Comparison of ENCODE assay signal across 8 cellular contexts in the genomic region with DNA sequence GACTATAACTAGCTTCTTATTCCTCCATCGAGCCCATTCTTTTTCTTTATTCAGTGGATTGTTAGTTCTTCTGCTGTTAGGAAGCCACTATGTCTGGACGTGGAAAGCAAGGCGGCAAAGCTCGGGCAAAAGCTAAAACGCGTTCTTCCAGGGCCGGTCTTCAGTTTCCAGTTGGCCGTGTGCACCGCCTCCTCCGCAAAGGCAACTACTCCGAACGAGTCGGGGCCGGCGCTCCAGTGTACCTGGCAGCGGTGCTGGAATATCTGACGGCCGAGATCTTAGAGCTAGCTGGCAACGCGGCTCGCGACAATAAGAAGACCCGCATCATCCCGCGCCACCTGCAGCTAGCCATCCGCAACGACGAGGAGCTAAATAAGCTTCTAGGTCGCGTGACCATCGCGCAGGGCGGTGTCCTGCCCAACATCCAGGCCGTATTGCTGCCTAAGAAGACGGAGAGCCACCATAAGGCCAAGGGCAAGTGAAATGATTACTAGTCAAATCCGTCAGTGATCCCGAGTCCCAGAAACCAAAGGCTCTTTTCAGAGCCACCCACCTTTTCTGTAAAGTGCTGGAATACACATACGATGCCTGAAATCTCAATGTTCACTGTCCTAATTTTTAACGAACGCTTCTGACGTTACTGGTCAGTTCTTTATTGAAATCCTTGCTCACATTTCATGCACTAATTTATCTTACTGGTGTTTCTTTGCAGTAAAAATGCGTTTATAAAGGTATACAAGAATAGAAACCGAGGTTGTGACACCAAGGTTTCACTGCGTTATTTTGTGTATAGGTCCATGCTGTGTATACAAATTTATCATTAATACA.
DNase-seq lines count a peak whose midpoint lies in the region; TF ChIP-seq lines count a peak whose summit lies in the region.

No MANE protein-coding gene starts in this region.

- H3K9ac ChIP-seq in HUES6 (ENCODE audit: low read length) (peak overlapping the region; percentile 96), skeletal muscle tissue (ENCODE audit: low read depth in 1 of 3, low read length in 3 of 3) (peak overlapping the region; percentile 18 to 88 (median 74))

- H3K4me1 ChIP-seq in HUES6 (ENCODE audit: control insufficient read depth, insufficient read depth, low read length), result peaks cover 15% of the 10 kb centered on the region; the same call in 1 of the 2 replicates
- peaks cover 12 to 15% (median 12%) of the 10 kb centered on the region in 3 donors for H3K4me1 ChIP-seq in skeletal muscle tissue (ENCODE audit: control insufficient read depth in 3 of 3, insufficient read depth in 3 of 3, low read length in 3 of 3)

- H3K27me3 ChIP-seq in HUES6 (ENCODE audit: control insufficient read depth, insufficient read depth, low read length) (no peaks in the 10 kb centered on the region), skeletal muscle tissue (ENCODE audit: control insufficient read depth in 3 of 3, insufficient read depth in 3 of 3, low read length in 3 of 3) (peaks cover 45 to 85% (median 67%) of the 10 kb centered on the region in 3 donors)

- peak; percentile 61 for DNase-seq in AG20443 (ENCODE audit: low spot score)
- peak; percentile 96 for DNase-seq in SKM-1 treated with dmso at 0.1 percent for 144 hours (lab: John Stamatoyannopoulos, UW; ENCODE audit: unreplicated experiment)
- peak in 32 of 51 donors; percentile 18 to 86 (median 47) for DNase-seq in hypothalamus (lab: John Stamatoyannopoulos, UW)
- no peak for DNase-seq in iPS-NIHi11 (ENCODE audit: low spot score)

- TF ChIP-seq POLR2A in GM19099 (IDR thresholded peaks at IDR 0.05; ENCODE audit: extremely low read depth, insufficient read length, low read depth), result peak; percentile 87

- H3K27ac ChIP-seq in HUES6 (ENCODE audit: low read depth, low read length) (peak overlapping the region; percentile 93), angular gyrus (ENCODE audit: low read depth, low read length) (peak overlapping the region; percentile 93), skeletal muscle tissue (ENCODE audit: low read depth, low read length) (peak overlapping the region; percentile 73)

- H3K36me3 ChIP-seq in HUES6 (ENCODE audit: control insufficient read depth, insufficient read depth, low read length), result no peaks in the 10 kb centered on the region
- H3K36me3 ChIP-seq in skeletal muscle tissue (ENCODE audit: control insufficient read depth in 3 of 3, insufficient read depth in 3 of 3, low read length in 3 of 3), result no peaks in the 10 kb centered on the region

- H3K9me3 ChIP-seq in HUES6 (ENCODE audit: control insufficient read depth, insufficient read depth, low read depth, low read length), result no peaks in the 10 kb centered on the region
- H3K9me3 ChIP-seq in skeletal muscle tissue (ENCODE audit: control insufficient read depth in 3 of 3, low read length in 3 of 3), result peaks cover 0 to 2% (median 0%) of the 10 kb centered on the region in 3 donors

- H3K4me3 ChIP-seq in HUES6 (ENCODE audit: low read depth, low read length) (peak overlapping the region; percentile 61), skeletal muscle tissue (ENCODE audit: low read length in 3 of 3) (peak overlapping the region; percentile 61 to 83 (median 71))
